Comparison of ENCODE assay signal across 15 cellular contexts in genomic region chr1:210358511-210359148, GRCh38. TPM values are rescaled to one million over a fixed set of nuclear protein-coding genes. Genes with fewer than 3 reads are reported as not detected.
A peak's percentile ranks its signal among the peaks of the same experiment; 100 is the strongest.
DNase-seq lines count a peak whose midpoint lies in the region; ATAC-seq and TF ChIP-seq lines count a peak whose summit lies in the region.
"Had no signal": no experiment of that assay in that cellular context is flagged by ENCODE, and none has a peak within 500 bp of the region (broad histone marks: within the 10 kb centered on the region; RNA-seq: fewer than 3 reads in every experiment).

No MANE protein-coding gene starts in this region.

- ATAC-seq in CD4-positive, alpha-beta T cell (ENCODE audit: poor library complexity) = no peak
- no peak for ATAC-seq in right lobe of liver
- ATAC-seq: K562 had no signal

- 54% methylated on average over 5 of the region's 5 CpGs for WGBS in hepatocyte (ENCODE audit: low lambda C conversion rate, missing lambda C conversion rate)
- 71% methylated on average over 4 of the region's 5 CpGs for WGBS in right lobe of liver (ENCODE audit: insufficient coverage, low coverage, low lambda C conversion rate, missing lambda C conversion rate)

- no TSS peak for BruUV-seq in A673 (replicated peaks; lab: Mats Ljungman, UMichigan)

- H3K79me2 ChIP-seq in hepatocyte = no peaks in the 10 kb centered on the region

- H3K4me3 ChIP-seq in A673 (ENCODE audit: low read depth, low read length, poor library complexity, severe bottlenecking) = no peak overlapping the region
- H3K4me3 ChIP-seq in HUES6 (ENCODE audit: low read depth, low read length) = peak overlapping the region; percentile 27; the same call in 1 of the 2 replicates
- peak overlapping the region; percentile 42 for H3K4me3 ChIP-seq in iPS-20b (ENCODE audit: low read length)
- no peak overlapping the region for H3K4me3 ChIP-seq in hepatocyte
- no peak overlapping the region for H3K4me3 ChIP-seq in right lobe of liver
- H3K4me3 ChIP-seq: K562 had no signal

- POLR2A ChIA-PET in A673 (lab: Charles Lee; ENCODE audit: low non-redundant PET) = no interaction called here
- POLR2A ChIA-PET in CD4-positive, alpha-beta T cell (lab: Charles Lee) = no interaction called here

- H2AFZ ChIP-seq in hepatocyte = no peak overlapping the region

- no peak for TF ChIP-seq CTCF in A673 (conservative IDR thresholded peaks at IDR 0.05; ENCODE audit: low read depth, low read length)
- TF ChIP-seq CTCF in brain (conservative IDR thresholded peaks at IDR 0.05) = no peak
- no peak for TF ChIP-seq CTCF in hepatocyte (IDR thresholded peaks at IDR 0.05; ENCODE audit: poor library complexity)
- TF ChIP-seq CTCF in CD4-positive, alpha-beta T cell (IDR thresholded peaks at IDR 0.05) = no peak
- TF ChIP-seq CTCF in right lobe of liver (IDR thresholded peaks at IDR 0.05) = no peak

- intact Hi-C loops in A673 (cut with micrococcal nuclease; ENCODE audit: unreplicated experiment) (no loop called here), cardiac septum (cut with DNase I) (no loop called here), right lobe of liver (cut with DNase I) (no loop called here)
- intact Hi-C loops in CD4-positive, alpha-beta T cell (cut with DNase I, micrococcal nuclease) = no loop called here

- no peaks in the 10 kb centered on the region for H4K20me1 ChIP-seq in hepatocyte (ENCODE audit: insufficient read depth, poor library complexity, severe bottlenecking)

- H3K27ac ChIP-seq in A673 (ENCODE audit: low read depth, low read length, poor library complexity, severe bottlenecking) = no peak overlapping the region
- H3K27ac ChIP-seq in HUES6 (ENCODE audit: low read depth, low read length) = no peak overlapping the region
- H3K27ac ChIP-seq in iPS-20b (ENCODE audit: low read length) = no peak overlapping the region
- H3K27ac ChIP-seq in hepatocyte = no peak overlapping the region
- no peak overlapping the region for H3K27ac ChIP-seq in CD4-positive, alpha-beta T cell (ENCODE audit: low read depth, low read length)
- H3K27ac ChIP-seq in right lobe of liver = peak overlapping the region in 1 of 3 donors; percentile 7

- no peaks in the 10 kb centered on the region for H3K9me2 ChIP-seq in hepatocyte (replicated peaks; ENCODE audit: insufficient read depth)

- H3K4me3 Mint-ChIP-seq in brain = peak overlapping the region in 3 of 5 experiments; percentile 8 to 41 (median 20)
- H3K4me3 Mint-ChIP-seq in CD4-positive, alpha-beta T cell = no peak overlapping the region
- H3K4me3 Mint-ChIP-seq: CD4-positive, alpha-beta memory T cell had no signal

- peak overlapping the region in 4 of 5 experiments; percentile 4 to 77 (median 56) for H3K27ac Mint-ChIP-seq in brain
- H3K27ac Mint-ChIP-seq in CD4-positive, alpha-beta T cell = no peak overlapping the region
- H3K27ac Mint-ChIP-seq: CD4-positive, alpha-beta memory T cell had no signal

- no peaks in the 10 kb centered on the region for H3K27me3 ChIP-seq in A673 (replicated peaks; ENCODE audit: insufficient read depth, low read depth, low read length, poor library complexity)
- H3K27me3 ChIP-seq in HUES6 (ENCODE audit: control insufficient read depth, insufficient read depth, low read length) = no peaks in the 10 kb centered on the region
- H3K27me3 ChIP-seq in iPS-20b (ENCODE audit: insufficient read depth, low read length) = no peaks in the 10 kb centered on the region
- H3K27me3 ChIP-seq in hepatocyte = no peaks in the 10 kb centered on the region
- no peaks in the 10 kb centered on the region for H3K27me3 ChIP-seq in CD4-positive, alpha-beta T cell (ENCODE audit: control insufficient read depth, insufficient read depth, low read length)
- no peaks in the 10 kb centered on the region for H3K27me3 ChIP-seq in right lobe of liver

- H3K4me1 ChIP-seq in A673 (ENCODE audit: insufficient read depth, low read length, poor library complexity, severe bottlenecking) = peaks cover 11% of the 10 kb centered on the region
- peaks cover 20% of the 10 kb centered on the region for H3K4me1 ChIP-seq in HUES6 (ENCODE audit: control insufficient read depth, insufficient read depth, low read length)
- peaks cover 20% of the 10 kb centered on the region for H3K4me1 ChIP-seq in iPS-20b (ENCODE audit: insufficient read depth, low read length)
- no peaks in the 10 kb centered on the region for H3K4me1 ChIP-seq in hepatocyte (ENCODE audit: insufficient read depth)
- H3K4me1 ChIP-seq in right lobe of liver = peaks cover 0 to 25% (median 2%) of the 10 kb centered on the region in 4 donors

- H3K36me3 ChIP-seq in A673 (ENCODE audit: insufficient read depth, low read length, poor library complexity, severe bottlenecking) = no peaks in the 10 kb centered on the region
- no peaks in the 10 kb centered on the region for H3K36me3 ChIP-seq in HUES6 (ENCODE audit: control insufficient read depth, insufficient read depth, low read length)
- H3K36me3 ChIP-seq in iPS-20b (ENCODE audit: insufficient read depth, low read depth, low read length) = no peaks in the 10 kb centered on the region
- H3K36me3 ChIP-seq in hepatocyte (replicated peaks; ENCODE audit: insufficient read depth, low read depth) = no peaks in the 10 kb centered on the region
- H3K36me3 ChIP-seq in right lobe of liver = no peaks in the 10 kb centered on the region

- no peak overlapping the region for H3K4me2 ChIP-seq in hepatocyte

- no peaks in the 10 kb centered on the region for H3K9me3 Mint-ChIP-seq in brain
- no peaks in the 10 kb centered on the region for H3K9me3 Mint-ChIP-seq in CD4-positive, alpha-beta T cell
- H3K9me3 Mint-ChIP-seq: CD4-positive, alpha-beta memory T cell had no signal

- DNase-seq in A673 (ENCODE audit: low spot score) = peak; percentile 67
- no peak for DNase-seq in hepatocyte (ENCODE audit: low spot score)
- DNase-seq in cardiac septum (ENCODE audit: low spot score) = no peak
- DNase-seq in CD4-positive, alpha-beta T cell = no peak
- DNase-seq in right lobe of liver = no peak
- DNase-seq: ACHN; CD4-positive, alpha-beta memory T cell; DMS79 treated with DMSO at 0.1 percent for 48 hours; NCI-H1048; NCI-H187; SHP77 treated with DMSO at 0.1 percent for 48 hours had no signal

- H3K9ac ChIP-seq in HUES6 (ENCODE audit: low read length) (no peak overlapping the region), iPS-20b (ENCODE audit: low read depth, low read length) (0 out of 2 replicates have a peak overlapping the region, but pooled peaks have one; percentile 5)

- no peaks in the 10 kb centered on the region for H3K27me3 Mint-ChIP-seq in brain
- H3K27me3 Mint-ChIP-seq in CD4-positive, alpha-beta T cell = no peaks in the 10 kb centered on the region
- H3K27me3 Mint-ChIP-seq: CD4-positive, alpha-beta memory T cell had no signal

- H3K36me3 Mint-ChIP-seq in brain = peaks cover 7% of the 10 kb centered on the region
- H3K36me3 Mint-ChIP-seq in CD4-positive, alpha-beta T cell (ENCODE audit: low read depth) = no peaks in the 10 kb centered on the region

- no peaks in the 10 kb centered on the region for H3K9me3 ChIP-seq in A673 (ENCODE audit: low read depth, low read length, poor library complexity, severe bottlenecking)
- H3K9me3 ChIP-seq in HUES6 (ENCODE audit: control insufficient read depth, insufficient read depth, low read depth, low read length) = no peaks in the 10 kb centered on the region
- no peaks in the 10 kb centered on the region for H3K9me3 ChIP-seq in iPS-20b (ENCODE audit: insufficient read depth, low read depth, low read length)
- H3K9me3 ChIP-seq in hepatocyte (ENCODE audit: low read depth) = no peaks in the 10 kb centered on the region
- no peaks in the 10 kb centered on the region for H3K9me3 ChIP-seq in CD4-positive, alpha-beta T cell (ENCODE audit: control insufficient read depth, low read length)
- no peaks in the 10 kb centered on the region for H3K9me3 ChIP-seq in right lobe of liver

- CTCF ChIA-PET in A673 (lab: Charles Lee) = no interaction called here
- CTCF ChIA-PET in CD4-positive, alpha-beta T cell (lab: Charles Lee) = no interaction called here

- TF ChIP-seq POLR2A in right lobe of liver (IDR thresholded peaks at IDR 0.05) = no peak

- peaks cover 30% of the 10 kb centered on the region for H3K4me1 Mint-ChIP-seq in brain
- H3K4me1 Mint-ChIP-seq in CD4-positive, alpha-beta T cell (ENCODE audit: low read depth) = no peaks in the 10 kb centered on the region

RNA-seq across cellular contexts. Expression of gene HHAT, which starts 29.9 kb away (rescaled TPM):
- total RNA-seq in A673 (2021) (2.7 and 3.0 TPM in 2 replicates), hepatocyte (6.3 and 9.4 TPM in 2 replicates), cardiac septum (2.4 TPM), right lobe of liver (1 to 10 TPM; 2.2 to 4.1 (median 2.7) TPM)
- polyA plus RNA-seq in brain (ENCODE audit: insufficient read depth, low read depth, low replicate concordance) (3.2 TPM), hepatocyte (3.9 and 5.3 TPM in 2 replicates)
- 1 to 10 TPM; 3.1 to 3.3 TPM for total RNA-seq in CD4-positive, alpha-beta T cell

Comparison
In these comparisons a context has a peak if more than half of its experiments do, and no peak if none do; other contexts are left out.
1. H3K4me3 ChIP-seq: peak in HUES6 (single experiment) and iPS-20b (single experiment); none in A673 (single experiment), hepatocyte (single experiment) and right lobe of liver (0 of 3).